Comparison of ENCODE assay signal across 9 cellular contexts in the genomic region with DNA sequence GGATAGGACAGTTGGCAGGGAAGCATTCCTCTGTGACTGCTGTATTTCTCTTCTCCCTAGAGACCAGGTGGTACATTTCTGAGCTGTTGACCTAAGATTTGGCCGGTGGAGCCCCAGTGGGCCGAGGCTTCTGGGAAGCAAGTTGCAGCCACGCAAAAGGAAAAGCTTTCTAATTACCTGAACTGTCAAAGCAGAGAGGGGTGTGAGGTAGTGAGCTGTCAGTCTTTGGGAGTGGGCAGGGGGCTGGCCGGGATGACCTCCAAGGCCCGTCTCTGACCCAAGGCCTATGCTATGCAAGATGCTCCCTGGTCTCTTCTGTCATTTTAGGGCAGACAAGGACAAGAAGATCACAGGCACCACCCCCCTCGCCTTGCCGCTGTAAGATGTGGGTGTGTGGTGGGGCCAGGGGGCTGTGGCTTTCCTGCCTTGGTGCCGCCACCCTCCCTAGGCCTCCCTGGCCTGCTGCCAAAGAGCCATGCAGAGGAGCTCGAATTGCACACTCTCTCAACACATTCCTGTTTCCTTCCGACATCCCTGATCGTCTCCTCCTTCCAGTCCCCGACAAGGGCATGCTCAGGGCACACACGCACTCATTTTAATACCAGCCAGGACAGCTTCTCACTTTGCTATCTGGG. TPM values are rescaled to one million over a fixed set of nuclear protein-coding genes. Genes with fewer than 3 reads are reported as not detected.
DNase-seq lines count a peak whose midpoint lies in the region; ATAC-seq and TF ChIP-seq lines count a peak whose summit lies in the region.
"Had no signal": no experiment of that assay in that cellular context is flagged by ENCODE, and none has a peak within 500 bp of the region (broad histone marks: within the 10 kb centered on the region; RNA-seq: fewer than 3 reads in every experiment).

No MANE protein-coding gene starts in this region.

- no peak overlapping the region for H3K27ac Mint-ChIP-seq in activated naive CD8-positive, alpha-beta T cell treated with anti-CD3 and anti-CD28 coated beads for 36 hours

- H3K4me1 Mint-ChIP-seq in activated naive CD8-positive, alpha-beta T cell treated with anti-CD3 and anti-CD28 coated beads for 36 hours: peaks cover 38% of the 10 kb centered on the region

- no peaks in the 10 kb centered on the region for H3K9me3 Mint-ChIP-seq in activated naive CD8-positive, alpha-beta T cell treated with anti-CD3 and anti-CD28 coated beads for 36 hours

- H3K4me1 ChIP-seq in mucosa of descending colon (ENCODE audit: low read depth) (no peaks in the 10 kb centered on the region), upper lobe of left lung (peaks cover 3 to 12% (median 5%) of the 10 kb centered on the region in 4 donors)

- DNase-seq in NCI-H2081 (lab: John Stamatoyannopoulos, UW) (peak; percentile 9 to 15), NCI-H2081 treated with DMSO at 0.1 percent for 48 hours (lab: John Stamatoyannopoulos, UW) (no peak), SK-N-MC (ENCODE audit: low read depth, low spot score) (peak; percentile 94), mucosa of descending colon (peak in 2 of 3 donors; percentile 57 to 59), upper lobe of left lung (no peak)
- peak; percentile 80 for DNase-seq in activated naive CD8-positive, alpha-beta T cell treated with anti-CD3 and anti-CD28 coated beads for 36 hours
- peak; percentile 83 for DNase-seq in stimulated activated naive CD8-positive, alpha-beta T cell treated with anti-CD3 and anti-CD28 coated beads, Interleukin-15, Interleukin-2, amounts not matched to agents 100 U/mL and 50 U/mL, for 24 hours

- H3K4me3 ChIP-seq in SK-N-MC (peak overlapping the region; percentile 68), mucosa of descending colon (no peak overlapping the region), upper lobe of left lung (no peak overlapping the region)

- peak overlapping the region; percentile 86 for H3K27ac ChIP-seq in SK-N-MC
- H3K27ac ChIP-seq in upper lobe of left lung: no peak overlapping the region

- TF ChIP-seq EP300 in upper lobe of left lung (IDR thresholded peaks at IDR 0.05): no peak

- H3K9me3 ChIP-seq in SK-N-MC (ENCODE audit: low read depth, low read length) (no peaks in the 10 kb centered on the region), mucosa of descending colon (no peaks in the 10 kb centered on the region), upper lobe of left lung (no peaks in the 10 kb centered on the region)

- H3K27me3 ChIP-seq in upper lobe of left lung: no peaks in the 10 kb centered on the region

- peak overlapping the region; percentile 27 for H3K4me3 Mint-ChIP-seq in activated naive CD8-positive, alpha-beta T cell treated with anti-CD3 and anti-CD28 coated beads for 36 hours

- H3K36me3 ChIP-seq in SK-N-MC (ENCODE audit: insufficient read depth, low read length): no peaks in the 10 kb centered on the region
- no peaks in the 10 kb centered on the region for H3K36me3 ChIP-seq in mucosa of descending colon (ENCODE audit: low read depth)
- no peaks in the 10 kb centered on the region for H3K36me3 ChIP-seq in upper lobe of left lung

- 6 to 10% methylated on average over 9 to 13 of the region's 13 CpGs for WGBS in upper lobe of left lung, 2 donors

- ATAC-seq in mucosa of descending colon: peak; percentile 19
- ATAC-seq in stimulated activated naive CD8-positive, alpha-beta T cell treated with anti-CD3 and anti-CD28 coated beads, Interleukin-15, Interleukin-2, amounts not matched to agents 100 U/mL and 50 U/mL, for 24 hours: peak; percentile 26
- ATAC-seq in HG02885 (IDR thresholded peaks at IDR 0.05; ENCODE audit: poor library complexity, unreplicated experiment): no peak
- no peak for ATAC-seq in upper lobe of left lung (ENCODE audit: low FRiP score in 2 of 2)

- no peak for TF ChIP-seq POLR2A in upper lobe of left lung (IDR thresholded peaks at IDR 0.05)

- TF ChIP-seq CTCF in mucosa of descending colon (IDR thresholded peaks at IDR 0.05): no peak
- TF ChIP-seq CTCF in upper lobe of left lung (IDR thresholded peaks at IDR 0.05): no peak

- intact Hi-C loops in mucosa of descending colon (cut with DNase I, micrococcal nuclease): no loop called here

- H3K9ac ChIP-seq in SK-N-MC (ENCODE audit: insufficient read length): peak overlapping the region; percentile 59

- no peaks in the 10 kb centered on the region for H3K36me3 Mint-ChIP-seq in activated naive CD8-positive, alpha-beta T cell treated with anti-CD3 and anti-CD28 coated beads for 36 hours

- H3K27me3 Mint-ChIP-seq in activated naive CD8-positive, alpha-beta T cell treated with anti-CD3 and anti-CD28 coated beads for 36 hours: peaks cover 72% of the 10 kb centered on the region

RNA-seq across cellular contexts. Expression of a gene that starts 7.7 kb away (rescaled TPM):
- total RNA-seq in activated naive CD8-positive, alpha-beta T cell treated with anti-CD3 and anti-CD28 coated beads for 36 hours: not detected
- under 1 TPM; 0.25 to 0.65 (median 0.38) TPM for total RNA-seq in mucosa of descending colon
- not detected for total RNA-seq in upper lobe of left lung
- total RNA-seq: activated CD8-positive, alpha-beta memory T cell treated with anti-CD3 and anti-CD28 coated beads for 36 hours had no signal

RNA-seq across cellular contexts. Expression of a gene that starts 36.3 kb away (rescaled TPM):
- not detected for total RNA-seq in activated naive CD8-positive, alpha-beta T cell treated with anti-CD3 and anti-CD28 coated beads for 36 hours
- total RNA-seq in mucosa of descending colon (under 1 TPM in 2 of 3 donors, not detected in 1; 0.09 to 0.17 TPM), upper lobe of left lung (not detected)
- total RNA-seq: activated CD8-positive, alpha-beta memory T cell treated with anti-CD3 and anti-CD28 coated beads for 36 hours had no signal

Comparison
In these comparisons a context has a peak if more than half of its experiments do, and no peak if none do; other contexts are left out.
1. DNase-seq: peak in NCI-H2081 (2 of 2), SK-N-MC (single experiment), activated naive CD8-positive, alpha-beta T cell treated with anti-CD3 and anti-CD28 coated beads for 36 hours (single experiment), mucosa of descending colon (2 of 3) and stimulated activated naive CD8-positive, alpha-beta T cell treated with anti-CD3 and anti-CD28 coated beads, Interleukin-15, Interleukin-2, amounts not matched to agents 100 U/mL and 50 U/mL, for 24 hours (single experiment); none in NCI-H2081 treated with DMSO at 0.1 percent for 48 hours (single experiment) and upper lobe of left lung (0 of 2).
2. ATAC-seq: peak in mucosa of descending colon (single experiment) and stimulated activated naive CD8-positive, alpha-beta T cell treated with anti-CD3 and anti-CD28 coated beads, Interleukin-15, Interleukin-2, amounts not matched to agents 100 U/mL and 50 U/mL, for 24 hours (single experiment); none in HG02885 (single experiment) and upper lobe of left lung (0 of 2).